ENCODE assay signal across 8 cellular contexts in genomic region chr5:142015781-142016533, GRCh38. TPM values are rescaled to one million over a fixed set of nuclear protein-coding genes. Genes with fewer than 3 reads are reported as not detected.
A peak's percentile ranks its signal among the peaks of the same experiment; 100 is the strongest.
DNase-seq lines count a peak whose midpoint lies in the region; ATAC-seq and TF ChIP-seq lines count a peak whose summit lies in the region.

No MANE protein-coding gene starts in this region.

- H4K20me1 ChIP-seq in Karpas-422 (ENCODE audit: insufficient read depth, low read depth, low read length): no peaks in the 10 kb centered on the region

- no peak for TF ChIP-seq CTCF in fibroblast of the aortic adventitia (IDR thresholded peaks at IDR 0.05; ENCODE audit: insufficient read depth, low read length)

- no peak overlapping the region for H3K27ac ChIP-seq in Karpas-422 (ENCODE audit: low read length)

- H3K4me2 ChIP-seq in Karpas-422 (ENCODE audit: low read depth, low read length, poor library complexity, severe bottlenecking): no peak overlapping the region

- H3K36me3 Mint-ChIP-seq in activated CD8-positive, alpha-beta T cell treated with anti-CD3 and anti-CD28 coated beads, Interleukin-2, amount 10 ng/mL, durations not matched to agents 7 days and 5 days (ENCODE audit: low read depth): peaks cover 15% of the 10 kb centered on the region

- H3K4me1 Mint-ChIP-seq in activated CD8-positive, alpha-beta T cell treated with anti-CD3 and anti-CD28 coated beads, Interleukin-2, amount 10 ng/mL, durations not matched to agents 7 days and 5 days (ENCODE audit: low read depth): peaks cover 78% of the 10 kb centered on the region

- CTCF ChIA-PET in activated CD8-positive, alpha-beta T cell treated with anti-CD3 and anti-CD28 coated beads, Interleukin-2, amount 10 ng/mL, durations not matched to agents 7 days and 5 days (lab: Charles Lee): interaction anchor here (0.7 to 12.0 kb wide), 21 partner anchors 8 to 324 kb away, joined by 3 to 257 read pairs (median 9); partner anchors contain the start of genes NDFIP1 and RNF14

- peak overlapping the region; percentile 90 for H3K27ac Mint-ChIP-seq in activated CD8-positive, alpha-beta T cell treated with anti-CD3 and anti-CD28 coated beads, Interleukin-2, amount 10 ng/mL, durations not matched to agents 7 days and 5 days

- no peak overlapping the region for H3K9ac ChIP-seq in Karpas-422 (ENCODE audit: low read length)

- peaks cover 14% of the 10 kb centered on the region for H3K79me2 ChIP-seq in Karpas-422 (ENCODE audit: low read length)

- peak; percentile 57 to 64 for ATAC-seq in activated CD4-positive, CD25-positive, alpha-beta regulatory T cell treated with anti-CD3 and anti-CD28 coated beads, Interleukin-2, amount 50 U/mL, for 24 hours
- ATAC-seq in activated CD8-positive, alpha-beta T cell treated with anti-CD3 and anti-CD28 coated beads, Interleukin-2, amount 10 ng/mL, durations not matched to agents 7 days and 5 days: peak; percentile 52

- peaks cover 48% of the 10 kb centered on the region for H3K4me1 ChIP-seq in Karpas-422 (ENCODE audit: low read length)

- peak overlapping the region; percentile 44 for H3K4me3 Mint-ChIP-seq in activated CD8-positive, alpha-beta T cell treated with anti-CD3 and anti-CD28 coated beads, Interleukin-2, amount 10 ng/mL, durations not matched to agents 7 days and 5 days

- H3K4me3 ChIP-seq in Karpas-422 (ENCODE audit: low read length) (no peak overlapping the region), fibroblast of the aortic adventitia (ENCODE audit: low read depth, low read length) (no peak overlapping the region)

- peak overlapping the region; percentile 57; the same call in 1 of the 2 replicates for H2AFZ ChIP-seq in Karpas-422 (ENCODE audit: low read length)

- POLR2A ChIA-PET in activated CD8-positive, alpha-beta T cell treated with anti-CD3 and anti-CD28 coated beads, Interleukin-2, amount 10 ng/mL, durations not matched to agents 7 days and 5 days (lab: Charles Lee): interaction anchor here (0.9 to 6.1 kb wide), 13 partner anchors 9 to 127 kb away, joined by 3 to 86 read pairs (median 6); partner anchors contain the start of genes NDFIP1 and RNF14

- H3K27me3 Mint-ChIP-seq in activated CD8-positive, alpha-beta T cell treated with anti-CD3 and anti-CD28 coated beads, Interleukin-2, amount 10 ng/mL, durations not matched to agents 7 days and 5 days (ENCODE audit: low read depth): no peaks in the 10 kb centered on the region

- H3K9me2 ChIP-seq in Karpas-422 (replicated peaks; ENCODE audit: insufficient read depth, low read length): no peaks in the 10 kb centered on the region

- no peak for DNase-seq in activated CD4-positive, CD25-positive, alpha-beta regulatory T cell treated with anti-CD3 and anti-CD28 coated beads, Interleukin-2, amount 50 U/mL, for 72 hours
- DNase-seq in Karpas-422: peak; percentile 37
- DNase-seq in activated CD8-positive, alpha-beta T cell treated with anti-CD3 and anti-CD28 coated beads, Interleukin-2, amount 10 ng/mL, durations not matched to agents 7 days and 5 days: peak; percentile 70
- peak; percentile 40 for DNase-seq in fibroblast of the aortic adventitia (ENCODE audit: low read depth)
- DNase-seq in stimulated activated CD4-positive, alpha-beta T cell treated with anti-CD3 and anti-CD28 coated beads, Interleukin-4, amount 100 ng/mL, for 4 hours: peak; percentile 33 to 52
- DNase-seq in NCI-H748 treated with DMSO at 0.1 percent for 48 hours (lab: John Stamatoyannopoulos, UW): no peak
- no peak for DNase-seq in NCI-H748 (lab: John Stamatoyannopoulos, UW; ENCODE audit: unreplicated experiment)

- peaks cover 5% of the 10 kb centered on the region for H3K9me3 Mint-ChIP-seq in activated CD8-positive, alpha-beta T cell treated with anti-CD3 and anti-CD28 coated beads, Interleukin-2, amount 10 ng/mL, durations not matched to agents 7 days and 5 days (ENCODE audit: insufficient read depth)

- H3K9me3 ChIP-seq in Karpas-422 (ENCODE audit: low read length): 0 out of 2 replicates have a peak, but pooled peaks cover 4% of the 10 kb centered on the region

- no peaks in the 10 kb centered on the region for H3K36me3 ChIP-seq in Karpas-422 (ENCODE audit: insufficient read depth, low read length)

- no peaks in the 10 kb centered on the region for H3K27me3 ChIP-seq in Karpas-422 (ENCODE audit: low read length)

RNA-seq across cellular contexts. Expression of gene GNPDA1, which starts 3.1 kb away (rescaled TPM):
- total RNA-seq in Karpas-422 (2014; rRNA removed; shearing (Covaris generic); ENCODE audit: low replicate concordance): 45.0 and 50.5 TPM in 2 replicates
- total RNA-seq in activated CD8-positive, alpha-beta T cell treated with anti-CD3 and anti-CD28 coated beads, Interleukin-2, amount 10 ng/mL, durations not matched to agents 7 days and 5 days: 10 to 100 TPM; 34.9 to 41.0 TPM
- 55.6 and 62.3 TPM in 2 replicates for total RNA-seq in fibroblast of the aortic adventitia (ENCODE audit: low replicate concordance)

RNA-seq across cellular contexts. Expression of gene RNF14, which starts 47.1 kb away (rescaled TPM):
- 38.0 and 41.9 TPM in 2 replicates for total RNA-seq in Karpas-422 (2014; rRNA removed; shearing (Covaris generic); ENCODE audit: low replicate concordance)
- total RNA-seq in activated CD8-positive, alpha-beta T cell treated with anti-CD3 and anti-CD28 coated beads, Interleukin-2, amount 10 ng/mL, durations not matched to agents 7 days and 5 days: 10 to 100 TPM; 22.2 to 26.0 TPM
- total RNA-seq in fibroblast of the aortic adventitia (ENCODE audit: low replicate concordance): 80.3 and 93.6 TPM in 2 replicates

RNA-seq across cellular contexts. Expression of gene PCDH12, which starts 58.0 kb away (rescaled TPM):
- not detected in 2 replicates for total RNA-seq in Karpas-422 (2014; rRNA removed; shearing (Covaris generic); ENCODE audit: low replicate concordance)
- under 1 TPM; 0.26 to 0.29 TPM for total RNA-seq in activated CD8-positive, alpha-beta T cell treated with anti-CD3 and anti-CD28 coated beads, Interleukin-2, amount 10 ng/mL, durations not matched to agents 7 days and 5 days
- total RNA-seq in fibroblast of the aortic adventitia (ENCODE audit: low replicate concordance): under 0.01 and 0.16 TPM in 2 replicates

Comparison
In these comparisons a context has a peak if more than half of its experiments do, and no peak if none do; other contexts are left out.
1. DNase-seq: peak in Karpas-422 (single experiment), activated CD8-positive, alpha-beta T cell treated with anti-CD3 and anti-CD28 coated beads, Interleukin-2, amount 10 ng/mL, durations not matched to agents 7 days and 5 days (single experiment), fibroblast of the aortic adventitia (single experiment) and stimulated activated CD4-positive, alpha-beta T cell treated with anti-CD3 and anti-CD28 coated beads, Interleukin-4, amount 100 ng/mL, for 4 hours (2 of 2); none in activated CD4-positive, CD25-positive, alpha-beta regulatory T cell treated with anti-CD3 and anti-CD28 coated beads, Interleukin-2, amount 50 U/mL, for 72 hours (single experiment), NCI-H748 treated with DMSO at 0.1 percent for 48 hours (single experiment) and NCI-H748 (single experiment).